In genomic region chr7:5231116-5231515, GRCh38 we compare ENCODE assay signal across 14 cellular contexts. TPM values are rescaled to one million over a fixed set of nuclear protein-coding genes. Genes with fewer than 3 reads are reported as not detected.
DNase-seq lines count a peak whose midpoint lies in the region; ATAC-seq and TF ChIP-seq lines count a peak whose summit lies in the region.
"Had no signal": no experiment of that assay in that cellular context is flagged by ENCODE, and none has a peak within 500 bp of the region (broad histone marks: within the 10 kb centered on the region; RNA-seq: fewer than 3 reads in every experiment).

No MANE protein-coding gene starts in this region.

- in situ Hi-C loops in Panc1 (cut with HindIII; ENCODE audit: low pct_unique_long_range_greater_than_20kb, low sequenced_read_pairs) (no loop called here), GM13976 (cut with MboI; ENCODE audit: low sequenced_read_pairs, unreplicated experiment) (no loop called here)

- H3K27ac Mint-ChIP-seq in MCF 10A (ENCODE audit: low read depth, unreplicated experiment), result no peak overlapping the region

- H4K91ac ChIP-seq in neuronal stem cell (ENCODE audit: low read depth, low read length, poor library complexity), result no peak overlapping the region

- no peak overlapping the region for H3K4me3 Mint-ChIP-seq in MCF 10A (ENCODE audit: unreplicated experiment)

- H2AFZ ChIP-seq in neuronal stem cell (ENCODE audit: low read length), result no peak overlapping the region

- H2BK120ac ChIP-seq in neuronal stem cell (ENCODE audit: low read depth, low read length), result no peak overlapping the region

- no peak overlapping the region for H3K9ac ChIP-seq in neuronal stem cell (ENCODE audit: low read depth, low read length, poor library complexity)

- H3K4me1 ChIP-seq in breast epithelium, result no peaks in the 10 kb centered on the region
- H3K4me1 ChIP-seq in Panc1 (ENCODE audit: control insufficient read depth, insufficient read depth, low read length), result no peaks in the 10 kb centered on the region
- H3K4me1 ChIP-seq in upper lobe of left lung, result peaks cover 0 to 35% (median 30%) of the 10 kb centered on the region in 4 donors
- peaks cover 0 to 4% of the 10 kb centered on the region in 2 donors for H3K4me1 ChIP-seq in neuronal stem cell (ENCODE audit: control insufficient read depth in 2 of 2, insufficient read depth in 1 of 2, low read depth in 1 of 2, low read length in 2 of 2)

- no peak overlapping the region for H2BK12ac ChIP-seq in neuronal stem cell (ENCODE audit: low read length)

- BruUV-seq in MCF 10A (replicated peaks; lab: Mats Ljungman, UMichigan), result TSS peak; percentile 74
- TSS peak; percentile 81 for BruUV-seq in Panc1 (replicated peaks; lab: Mats Ljungman, UMichigan)

- no peaks in the 10 kb centered on the region for H3K4me1 Mint-ChIP-seq in MCF 10A (ENCODE audit: insufficient read depth, unreplicated experiment)

- no peak for DNase-seq in MCF 10A (ENCODE audit: unreplicated experiment)
- no peak for DNase-seq in breast epithelium (ENCODE audit: low spot score in 2 of 2)
- no peak for DNase-seq in Panc1 (ENCODE audit: low read depth, low spot score)
- DNase-seq in upper lobe of left lung, result peak in 1 of 2 donors; percentile 30
- DNase-seq in GM13976 (ENCODE audit: low spot score), result no peak
- DNase-seq in DMS53 treated with DMSO at 0.1 percent for 48 hours (lab: John Stamatoyannopoulos, UW; ENCODE audit: unreplicated experiment), result no peak
- no peak for DNase-seq in neuronal stem cell (ENCODE audit: low spot score)
- DNase-seq: activated CD4-positive, alpha-beta T cell treated with anti-CD3 and anti-CD28 coated beads, Interleukin-2, amount 50 U/mL, for 48 hours; KBM-7; NCI-H1436; NCI-H510A; T1000 had no signal

- no peak overlapping the region for H4K8ac ChIP-seq in neuronal stem cell (ENCODE audit: low read depth, low read length)

- no peaks in the 10 kb centered on the region for H3K9me3 Mint-ChIP-seq in MCF 10A (ENCODE audit: unreplicated experiment)
- H3K9me3 Mint-ChIP-seq: immature natural killer cell had no signal

- H2BK5ac ChIP-seq in neuronal stem cell (ENCODE audit: low read length), result no peak overlapping the region

- no peaks in the 10 kb centered on the region for H3K27me3 Mint-ChIP-seq in MCF 10A (ENCODE audit: insufficient read depth, unreplicated experiment)

- H3K9me3 ChIP-seq in breast epithelium (no peaks in the 10 kb centered on the region), Panc1 (ENCODE audit: control insufficient read depth, insufficient read depth, low read depth, low read length) (no peaks in the 10 kb centered on the region), upper lobe of left lung (no peaks in the 10 kb centered on the region), neuronal stem cell (replicated peaks in 1 of 2; ENCODE audit: control insufficient read depth in 2 of 2, insufficient read depth in 1 of 2, low read depth in 1 of 2, low read length in 2 of 2) (peaks cover 0 to 2% of the 10 kb centered on the region in 2 donors)

- H2AK5ac ChIP-seq in neuronal stem cell (ENCODE audit: low read depth, low read length), result no peak overlapping the region

- CTCF ChIA-PET in MCF 10A (lab: Yijun Ruan, JAX), result interaction anchor here (1.9 kb wide), 1 partner anchor 9 kb away, joined by 6 read pairs; no protein-coding TSS in a partner anchor
- CTCF ChIA-PET in Panc1 (lab: Charles Lee), result interaction anchor here (0.7 to 0.9 kb wide), 2 partner anchors 9 to 22 kb away, joined by 4 to 5 read pairs; no protein-coding TSS in a partner anchor

- no peak overlapping the region for H3K23ac ChIP-seq in neuronal stem cell (ENCODE audit: low read depth, low read length, poor library complexity)

- no peak overlapping the region for H3K4ac ChIP-seq in neuronal stem cell (ENCODE audit: low read length)

- H3K36me3 Mint-ChIP-seq in MCF 10A (ENCODE audit: insufficient read depth, unreplicated experiment), result peaks cover 53% of the 10 kb centered on the region

- TF ChIP-seq POLR2A in breast epithelium (IDR thresholded peaks at IDR 0.05) (no peak), upper lobe of left lung (IDR thresholded peaks at IDR 0.05) (no peak)

- no peak overlapping the region for H3K18ac ChIP-seq in neuronal stem cell (ENCODE audit: low read length)

- H3K14ac ChIP-seq in neuronal stem cell (ENCODE audit: low read length), result no peak overlapping the region

- no peak overlapping the region for H3K27ac ChIP-seq in breast epithelium
- no peak overlapping the region for H3K27ac ChIP-seq in Panc1 (ENCODE audit: low read length)
- H3K27ac ChIP-seq in layer of hippocampus (ENCODE audit: low read depth, low read length), result peak overlapping the region; percentile 60
- H3K27ac ChIP-seq in upper lobe of left lung, result peak overlapping the region; percentile 56 to 77 (median 64)
- H3K27ac ChIP-seq in neuronal stem cell (replicated peaks; ENCODE audit: low read length), result no peak overlapping the region

- H3K27me3 ChIP-seq in breast epithelium (no peaks in the 10 kb centered on the region), Panc1 (ENCODE audit: control insufficient read depth, insufficient read depth, low read length) (no peaks in the 10 kb centered on the region), layer of hippocampus (ENCODE audit: control insufficient read depth, insufficient read depth, low read length) (no peaks in the 10 kb centered on the region), upper lobe of left lung (no peaks in the 10 kb centered on the region), neuronal stem cell (ENCODE audit: control insufficient read depth in 3 of 3, insufficient read depth in 3 of 3, low read depth in 1 of 3, low read length in 3 of 3) (no peaks in the 10 kb centered on the region)

- H3K4me3 ChIP-seq in breast epithelium (no peak overlapping the region), Panc1 (ENCODE audit: low read depth in 2 of 2, low read length in 2 of 2) (no peak overlapping the region), upper lobe of left lung (peak overlapping the region in 1 of 4 donors; percentile 18), neuronal stem cell (ENCODE audit: low read length in 2 of 2) (no peak overlapping the region)

- ATAC-seq in Panc1 (no peak), upper lobe of left lung (ENCODE audit: low FRiP score in 2 of 2) (no peak)

- 79 to 84% methylated on average over 12 of the region's 12 CpGs for WGBS in upper lobe of left lung, 2 donors
- no CpG with 5 or more reads among the region's 12 CpGs for WGBS in neuronal stem cell (ENCODE audit: extremely low coverage in 2 of 2, insufficient read length in 2 of 2, insufficient replicate concordance in 1 of 2), 2 donors

- H3K36me3 ChIP-seq in breast epithelium, result peaks cover 31% of the 10 kb centered on the region
- peaks cover 3% of the 10 kb centered on the region; the same call in 1 of the 2 replicates for H3K36me3 ChIP-seq in Panc1 (ENCODE audit: control insufficient read depth, insufficient read depth, low read length)
- peaks cover 22 to 72% (median 55%) of the 10 kb centered on the region in 4 donors for H3K36me3 ChIP-seq in upper lobe of left lung
- H3K36me3 ChIP-seq in neuronal stem cell (replicated peaks in 1 of 2; ENCODE audit: control insufficient read depth in 2 of 2, insufficient read depth in 2 of 2, low read length in 2 of 2), result peaks cover 40 to 70% of the 10 kb centered on the region in 2 donors

- H2BK15ac ChIP-seq in neuronal stem cell (ENCODE audit: low read length), result no peak overlapping the region

- no peak for TF ChIP-seq CTCF in MCF 10A (IDR thresholded peaks at IDR 0.05; ENCODE audit: unreplicated experiment)
- TF ChIP-seq CTCF in breast epithelium (IDR thresholded peaks at IDR 0.05), result no peak
- no peak for TF ChIP-seq CTCF in Panc1 (IDR thresholded peaks at IDR 0.05)
- no peak for TF ChIP-seq CTCF in upper lobe of left lung (IDR thresholded peaks at IDR 0.05)
- TF ChIP-seq CTCF in GM13976 (IDR thresholded peaks at IDR 0.05; ENCODE audit: borderline replicate concordance, control extremely low read depth, extremely low read depth, insufficient read depth, missing control alignments), result no peak

- peaks cover 2% of the 10 kb centered on the region for H3K79me1 ChIP-seq in neuronal stem cell (ENCODE audit: low read depth, low read length)

- POLR2A ChIA-PET in MCF 10A (lab: Yijun Ruan, JAX), result no interaction called here
- POLR2A ChIA-PET in Panc1 (lab: Charles Lee), result no interaction called here

- H3K4me2 ChIP-seq in neuronal stem cell (ENCODE audit: insufficient read depth, low read length, poor library complexity, severe bottlenecking), result no peak overlapping the region

- no peak for TF ChIP-seq EP300 in upper lobe of left lung (IDR thresholded peaks at IDR 0.05)

- intact Hi-C loops in MCF 10A (cut with micrococcal nuclease), result no loop called here
- intact Hi-C loops in breast epithelium (cut with DNase I; ENCODE audit: low total_unique reads), result loop anchor here (2.0 to 5.0 kb wide), 2 partner anchors 48 to 216 kb away; no protein-coding TSS in a partner anchor
- intact Hi-C loops in Panc1 (cut with micrococcal nuclease; ENCODE audit: unreplicated experiment), result no loop called here

RNA-seq across cellular contexts. Expression of gene WIPI2, which starts 41.1 kb away (rescaled TPM):
- 47.1 and 53.9 TPM in 2 replicates for total RNA-seq in MCF 10A (2022)
- 10 to 100 TPM; 55.7 to 69.8 (median 56.0) TPM for total RNA-seq in breast epithelium
- 64.8 TPM for total RNA-seq in Panc1 (2021; ENCODE audit: unreplicated experiment)
- polyA plus RNA-seq in Panc1 (2012; ENCODE audit: insufficient read length), result 88.1 TPM
- 100 to 1,000 TPM in 1 of 6 donors, 10 to 100 TPM in 5; 49.1 to 129 (median 67.0) TPM for total RNA-seq in upper lobe of left lung
- polyA plus RNA-seq in neuronal stem cell (2013, experiment 1 of 2), result 94.0 TPM
- 102 TPM for polyA plus RNA-seq in neuronal stem cell (2013, experiment 2 of 2)

RNA-seq across cellular contexts. Expression of gene SLC29A4, which starts 51.6 kb away (rescaled TPM):
- 0.56 and 0.96 TPM in 2 replicates for total RNA-seq in MCF 10A (2022)
- total RNA-seq in breast epithelium, result 10 to 100 TPM in 1 of 3 donors, 1 to 10 TPM in 2; 1.3 to 13.8 (median 2.3) TPM
- total RNA-seq in Panc1 (2021; ENCODE audit: unreplicated experiment), result 38.9 TPM
- 83.6 TPM for polyA plus RNA-seq in Panc1 (2012; ENCODE audit: insufficient read length)
- 10 to 100 TPM in 1 of 6 donors, 1 to 10 TPM in 3, under 1 TPM in 2; 0.39 to 10.5 (median 1.4) TPM for total RNA-seq in upper lobe of left lung
- 29.0 TPM for polyA plus RNA-seq in neuronal stem cell (2013, experiment 1 of 2)
- polyA plus RNA-seq in neuronal stem cell (2013, experiment 2 of 2), result 28.9 TPM

Comparison
In these comparisons a context has a peak if more than half of its experiments do, and no peak if none do; other contexts are left out.
1. H3K27ac ChIP-seq: peak in layer of hippocampus (single experiment) and upper lobe of left lung (4 of 4); none in breast epithelium (0 of 2), Panc1 (single experiment) and neuronal stem cell (single experiment).